In the genomic region with DNA sequence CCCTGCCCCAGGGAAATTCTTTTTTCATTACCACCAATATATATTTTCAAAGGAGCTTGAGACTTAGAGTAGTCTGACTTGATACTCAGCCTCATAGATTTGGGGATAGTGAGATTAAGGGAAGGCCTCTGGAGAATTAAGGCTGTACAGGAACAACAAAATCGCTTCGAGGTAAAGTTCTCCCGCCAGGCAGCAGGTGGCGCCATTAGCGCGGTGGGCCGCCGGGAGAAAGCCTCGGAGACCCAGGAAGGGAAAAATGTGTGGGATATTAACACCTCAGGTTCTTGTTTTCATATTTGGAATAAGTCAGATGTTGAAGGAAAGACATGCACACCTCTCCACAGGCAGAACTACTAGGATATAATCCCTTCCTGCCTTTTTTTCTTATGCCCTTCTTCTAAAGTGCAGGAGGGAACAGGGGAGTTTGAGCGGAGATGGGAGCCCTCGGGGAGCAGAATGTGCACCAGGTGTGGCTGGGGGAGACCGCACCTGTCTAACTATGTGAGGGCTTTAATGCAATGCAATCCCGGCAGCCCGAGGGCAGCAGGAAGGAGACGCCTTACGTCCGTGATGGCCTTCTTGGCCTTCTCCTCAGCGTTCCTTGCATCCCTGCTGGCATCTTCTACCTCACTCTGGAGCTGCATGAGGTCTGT, we compare ENCODE assay signal across 8 cellular contexts. TPM values are rescaled to one million over a fixed set of nuclear protein-coding genes. Genes with fewer than 3 reads are reported as not detected.
DNase-seq lines count a peak whose midpoint lies in the region; ATAC-seq and TF ChIP-seq lines count a peak whose summit lies in the region.

No MANE protein-coding gene starts in this region.

- TF ChIP-seq POLR2A in prostate gland (IDR thresholded peaks at IDR 0.05), result no peak

- H3K4me3 ChIP-seq in epithelial cell of esophagus (ENCODE audit: low read length) (no peak overlapping the region), prostate gland (no peak overlapping the region)

- H3K4me1 Mint-ChIP-seq in stimulated activated memory B cell treated with anti-CD40 and anti-IgM and Interleukin-4, amounts not matched to agents 10 μg/mL and 1 μg/mL and 100 μg/mL, for 72 hours, result peaks cover 30% of the 10 kb centered on the region

- peaks cover 45% of the 10 kb centered on the region for H3K36me3 Mint-ChIP-seq in stimulated activated memory B cell treated with anti-CD40 and anti-IgM and Interleukin-4, amounts not matched to agents 10 μg/mL and 1 μg/mL and 100 μg/mL, for 72 hours

- DNase-seq in AG08396 (ENCODE audit: low spot score) (peak; percentile 55), RPMI7951 (ENCODE audit: low read depth) (peak; percentile 16), epithelial cell of esophagus (ENCODE audit: low read depth) (peak; percentile 42), prostate gland (ENCODE audit: low spot score) (no peak)

- no peaks in the 10 kb centered on the region for H3K9me3 Mint-ChIP-seq in stimulated activated memory B cell treated with anti-CD40 and anti-IgM and Interleukin-4, amounts not matched to agents 10 μg/mL and 1 μg/mL and 100 μg/mL, for 72 hours

- H3K27me3 Mint-ChIP-seq in stimulated activated memory B cell treated with anti-CD40 and anti-IgM and Interleukin-4, amounts not matched to agents 10 μg/mL and 1 μg/mL and 100 μg/mL, for 72 hours, result no peaks in the 10 kb centered on the region

- H3K36me3 ChIP-seq in prostate gland, result no peaks in the 10 kb centered on the region

- no peak overlapping the region for H3K27ac Mint-ChIP-seq in stimulated activated memory B cell treated with anti-CD40 and anti-IgM and Interleukin-4, amounts not matched to agents 10 μg/mL and 1 μg/mL and 100 μg/mL, for 72 hours

- H3K27ac ChIP-seq in prostate gland, result no peak overlapping the region

- WGBS in prostate gland, result 55% methylated on average over 18 of the region's 18 CpGs

- H3K27me3 ChIP-seq in prostate gland (replicated peaks; ENCODE audit: insufficient read depth), result no peaks in the 10 kb centered on the region

- intact Hi-C loops in prostate gland (cut with DNase I), result no loop called here

- H3K4me1 ChIP-seq in prostate gland (replicated peaks), result no peaks in the 10 kb centered on the region

- H3K9me3 ChIP-seq in prostate gland, result no peaks in the 10 kb centered on the region

- no peak overlapping the region for H3K4me3 Mint-ChIP-seq in stimulated activated memory B cell treated with anti-CD40 and anti-IgM and Interleukin-4, amounts not matched to agents 10 μg/mL and 1 μg/mL and 100 μg/mL, for 72 hours

- no peak for ATAC-seq in esophagus mucosa
- no peak for ATAC-seq in GM21576 (IDR thresholded peaks at IDR 0.05; ENCODE audit: unreplicated experiment)
- no peak for ATAC-seq in stimulated activated memory B cell treated with anti-CD40 and anti-IgM and Interleukin-4, amounts not matched to agents 10 μg/mL and 1 μg/mL and 100 μg/mL, for 72 hours

- peak; percentile 87 for TF ChIP-seq CTCF in GM12872 (IDR thresholded peaks at IDR 0.05; ENCODE audit: insufficient read depth, low read depth, low read length)
- peak; percentile 85 for TF ChIP-seq CTCF in epithelial cell of esophagus (IDR thresholded peaks at IDR 0.05; ENCODE audit: insufficient read depth, low read depth, low read length, missing control alignments)
- peak; percentile 37 to 61 (median 53) for TF ChIP-seq CTCF in prostate gland (IDR thresholded peaks at IDR 0.05)

RNA-seq across cellular contexts. Expression of a gene that starts 25.9 kb away (rescaled TPM):
- total RNA-seq in RPMI7951 (2014; rRNA removed; shearing (Covaris generic)), result 0.12 and 3.8 TPM in 2 replicates
- 10 to 100 TPM in 1 of 2 donors, 1 to 10 TPM in 1; 5.9 to 14.8 TPM for total RNA-seq in prostate gland
- total RNA-seq in esophagus mucosa, result 0.52 TPM
